ENCODE assay signal across 8 cellular contexts in the genomic region with DNA sequence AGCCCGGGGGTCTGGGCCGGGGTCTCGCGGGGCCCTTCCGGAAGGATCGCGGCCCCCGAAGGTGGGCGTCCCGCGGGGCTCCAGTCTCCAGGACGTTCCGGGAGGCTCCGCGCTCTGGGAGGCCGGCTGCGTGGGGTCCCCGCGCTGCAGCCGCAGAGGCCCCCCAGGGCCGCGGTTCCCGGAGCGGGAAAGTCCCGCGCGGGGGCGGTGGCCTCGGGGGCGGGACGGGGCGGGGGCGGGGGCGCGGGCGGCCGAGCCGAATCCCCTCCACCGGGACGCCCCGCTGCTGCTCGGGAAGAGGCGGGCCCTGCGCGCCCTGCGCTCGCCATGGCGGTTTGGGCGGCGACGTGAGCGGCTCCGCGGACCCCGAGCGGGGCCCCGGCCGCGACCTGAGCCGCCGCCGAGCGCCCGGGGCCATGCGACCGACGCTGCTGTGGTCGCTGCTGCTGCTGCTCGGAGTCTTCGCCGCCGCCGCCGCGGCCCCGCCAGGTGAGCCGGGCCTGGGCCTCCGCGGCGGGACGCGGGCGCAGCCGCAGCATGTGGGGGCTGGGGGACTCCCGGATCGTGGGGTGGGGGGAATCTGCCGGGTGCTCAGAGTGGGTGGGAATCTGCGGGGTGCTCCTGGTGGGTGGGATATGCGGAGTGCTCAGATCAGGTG. TPM values are rescaled to one million over a fixed set of nuclear protein-coding genes. Genes with fewer than 3 reads are reported as not detected.
DNase-seq lines count a peak whose midpoint lies in the region; ATAC-seq and TF ChIP-seq lines count a peak whose summit lies in the region.

A gene with protein sequence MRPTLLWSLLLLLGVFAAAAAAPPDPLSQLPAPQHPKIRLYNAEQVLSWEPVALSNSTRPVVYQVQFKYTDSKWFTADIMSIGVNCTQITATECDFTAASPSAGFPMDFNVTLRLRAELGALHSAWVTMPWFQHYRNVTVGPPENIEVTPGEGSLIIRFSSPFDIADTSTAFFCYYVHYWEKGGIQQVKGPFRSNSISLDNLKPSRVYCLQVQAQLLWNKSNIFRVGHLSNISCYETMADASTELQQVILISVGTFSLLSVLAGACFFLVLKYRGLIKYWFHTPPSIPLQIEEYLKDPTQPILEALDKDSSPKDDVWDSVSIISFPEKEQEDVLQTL (plus strand): TSS at position 286 of the 658 bp plus-strand sequence. CDS start 131 bp downstream, at position 417.

- peaks cover 0 to 2% of the 10 kb centered on the region in 2 donors for H3K27me3 Mint-ChIP-seq in CD4-positive, alpha-beta memory T cell
- peaks cover 14% of the 10 kb centered on the region for H3K27me3 Mint-ChIP-seq in activated naive CD8-positive, alpha-beta T cell treated with anti-CD3 and anti-CD28 coated beads, Interleukin-2, amount 50 U/mL, for 24 hours

- H3K4me2 ChIP-seq in PC-9 = peak within 1 kb of the TSS; percentile 85

- peak within 1 kb of the TSS; percentile 58 for H3K27ac ChIP-seq in CD4-positive, alpha-beta memory T cell (ENCODE audit: low read depth, low read length)
- peak within 1 kb of the TSS; percentile 56 for H3K27ac ChIP-seq in PC-9
- peak within 1 kb of the TSS; percentile 71 to 100 (median 94) for H3K27ac ChIP-seq in heart left ventricle

- CTCF ChIA-PET in CD4-positive, alpha-beta memory T cell (lab: Charles Lee; ENCODE audit: partially characterized antibody) = interaction anchor here (2.0 to 3.2 kb wide), 2 partner anchors 42 to 43 kb away, joined by 15 to 20 read pairs; no protein-coding TSS in a partner anchor
- CTCF ChIA-PET in PC-9 (lab: Charles Lee) = no interaction called here

- peaks cover 0 to 3% of the 10 kb centered on the region in 2 donors for H3K36me3 Mint-ChIP-seq in CD4-positive, alpha-beta memory T cell
- H3K36me3 Mint-ChIP-seq in activated naive CD8-positive, alpha-beta T cell treated with anti-CD3 and anti-CD28 coated beads, Interleukin-2, amount 50 U/mL, for 24 hours (ENCODE audit: low read depth) = peaks cover 3% of the 10 kb centered on the region

- H3K9me2 ChIP-seq in PC-9 (ENCODE audit: insufficient read depth) = no peaks in the 10 kb centered on the region

- peak within 1 kb of the TSS; percentile 93 to 98 (median 96) for H3K4me3 Mint-ChIP-seq in CD4-positive, alpha-beta memory T cell
- peak within 1 kb of the TSS; percentile 82 for H3K4me3 Mint-ChIP-seq in activated naive CD8-positive, alpha-beta T cell treated with anti-CD3 and anti-CD28 coated beads, Interleukin-2, amount 50 U/mL, for 24 hours

- no peaks in the 10 kb centered on the region for H3K9me3 Mint-ChIP-seq in CD4-positive, alpha-beta memory T cell
- H3K9me3 Mint-ChIP-seq in activated naive CD8-positive, alpha-beta T cell treated with anti-CD3 and anti-CD28 coated beads, Interleukin-2, amount 50 U/mL, for 24 hours = no peaks in the 10 kb centered on the region

- WGBS in heart left ventricle, 4 donors = 0 to 1% (median 1%) methylated on average over 27 to 89 of the region's 89 CpGs; no CpG with 5 or more reads in 1 of the 4 donors

- peaks cover 4% of the 10 kb centered on the region; the same call in 1 of the 2 replicates for H3F3A ChIP-seq in PC-9 (ENCODE audit: insufficient read depth, low read depth)

- TF ChIP-seq CTCF in PC-9 (conservative IDR thresholded peaks at IDR 0.05) (no peak), heart left ventricle (IDR thresholded peaks at IDR 0.05) (no peak)

- H3K36me3 ChIP-seq in CD4-positive, alpha-beta memory T cell (ENCODE audit: insufficient read depth, low read length) = no peaks in the 10 kb centered on the region
- H3K36me3 ChIP-seq in PC-9 (ENCODE audit: low read depth) (no peaks in the 10 kb centered on the region; the same call in 1 of the 2 replicates), heart left ventricle (peaks cover 0 to 23% (median 0%) of the 10 kb centered on the region in 9 donors)

- POLR2A ChIA-PET in CD4-positive, alpha-beta memory T cell (lab: Charles Lee; ENCODE audit: partially characterized antibody) = interaction anchor here (1.3 to 4.5 kb wide), 7 partner anchors 9 to 206 kb away, joined by 3 to 39 read pairs (median 8); a partner anchor contains a TSS
- POLR2A ChIA-PET in PC-9 (lab: Charles Lee; ENCODE audit: unreplicated experiment) = interaction anchor here (0.6 to 0.7 kb wide), 2 partner anchors 20 to 894 kb away, joined by 8 to 15 read pairs; no protein-coding TSS in a partner anchor

- peak within 1 kb of the TSS; percentile 77 for H2AFZ ChIP-seq in PC-9

- ATAC-seq in GM21737 (IDR thresholded peaks at IDR 0.05; ENCODE audit: unreplicated experiment) (peak; percentile 38), heart left ventricle (peak in 3 of 4 donors; percentile 12 to 66 (median 66))
- peak; percentile 17 for ATAC-seq in activated naive CD8-positive, alpha-beta T cell treated with anti-CD3 and anti-CD28 coated beads, Interleukin-2, amount 50 U/mL, for 24 hours

- peaks cover 44% of the 10 kb centered on the region for H3K79me2 ChIP-seq in PC-9 (ENCODE audit: low read depth)

- TF ChIP-seq POLR2A in heart left ventricle (IDR thresholded peaks at IDR 0.05) = no peak

- peaks cover 31% of the 10 kb centered on the region for H3K4me1 ChIP-seq in CD4-positive, alpha-beta memory T cell (ENCODE audit: insufficient read depth, low read length)
- H3K4me1 ChIP-seq in PC-9 (replicated peaks; ENCODE audit: insufficient read depth) (peaks cover 8% of the 10 kb centered on the region; the same call in 1 of the 2 replicates), heart left ventricle (peaks cover 0 to 74% (median 27%) of the 10 kb centered on the region in 12 donors)

- H3K9me3 ChIP-seq in CD4-positive, alpha-beta memory T cell (ENCODE audit: control insufficient read depth in 1 of 2, low read length in 2 of 2) = no peaks in the 10 kb centered on the region
- H3K9me3 ChIP-seq in PC-9 (ENCODE audit: insufficient read depth, low read depth) (no peaks in the 10 kb centered on the region), heart left ventricle (no peaks in the 10 kb centered on the region)

- peaks cover 18 to 43% (median 28%) of the 10 kb centered on the region in 4 donors for H3K4me1 Mint-ChIP-seq in CD4-positive, alpha-beta memory T cell
- peaks cover 52% of the 10 kb centered on the region for H3K4me1 Mint-ChIP-seq in activated naive CD8-positive, alpha-beta T cell treated with anti-CD3 and anti-CD28 coated beads, Interleukin-2, amount 50 U/mL, for 24 hours

- intact Hi-C loops in CD4-positive, alpha-beta memory T cell (cut with micrococcal nuclease) = loop anchor here (1.0 to 2.0 kb wide), 2 partner anchors 18 to 42 kb away; no protein-coding TSS in a partner anchor
- intact Hi-C loops in PC-9 (cut with micrococcal nuclease; ENCODE audit: unreplicated experiment) (no loop called here), heart left ventricle (cut with DNase I) (no loop called here), posterior vena cava (cut with DNase I) (no loop called here)

- peak within 1 kb of the TSS; percentile 83 to 98 (median 91) for H3K27ac Mint-ChIP-seq in CD4-positive, alpha-beta memory T cell
- H3K27ac Mint-ChIP-seq in activated naive CD8-positive, alpha-beta T cell treated with anti-CD3 and anti-CD28 coated beads, Interleukin-2, amount 50 U/mL, for 24 hours = peak within 1 kb of the TSS; percentile 75

- H3K4me3 ChIP-seq in CD4-positive, alpha-beta memory T cell (ENCODE audit: low read length in 2 of 2) = peak within 1 kb of the TSS; percentile 54 to 78
- H3K4me3 ChIP-seq in PC-9 = peak within 1 kb of the TSS; percentile 65
- H3K4me3 ChIP-seq in heart left ventricle = peak within 1 kb of the TSS; percentile 66 to 96 (median 88)

- peak in 4 of 5 donors; percentile 31 to 47 (median 40) for DNase-seq in CD4-positive, alpha-beta memory T cell
- peak in 1 of 2 experiments; percentile 9 for DNase-seq in PC-9
- DNase-seq in activated naive CD8-positive, alpha-beta T cell treated with anti-CD3 and anti-CD28 coated beads, Interleukin-2, amount 50 U/mL, for 24 hours = peak; percentile 34
- DNase-seq in heart left ventricle = peak; percentile 50 to 84 (median 59)
- peak; percentile 85 for DNase-seq in posterior vena cava (ENCODE audit: low spot score)
- no peak for DNase-seq in SW480 (ENCODE audit: low spot score)
- no peak for DNase-seq in T1000 (lab: John Stamatoyannopoulos, UW)

- peaks cover 10% of the 10 kb centered on the region; the same call in 1 of the 2 replicates for H4K20me1 ChIP-seq in PC-9 (ENCODE audit: insufficient read depth)

- BruUV-seq in PC-9 (replicated peaks; lab: Mats Ljungman, UMichigan) = no TSS peak

- H3K27me3 ChIP-seq in CD4-positive, alpha-beta memory T cell (ENCODE audit: insufficient read depth, low read length) = no peaks in the 10 kb centered on the region
- H3K27me3 ChIP-seq in PC-9 (ENCODE audit: insufficient read depth, low read depth) (no peaks in the 10 kb centered on the region), heart left ventricle (no peaks in the 10 kb centered on the region)

RNA-seq across cellular contexts. Expression of the gene that starts here (rescaled TPM):
- 10 to 100 TPM; 20.7 to 22.9 TPM for total RNA-seq in CD4-positive, alpha-beta memory T cell
- 10 to 100 TPM in 1 of 2 donors, 1 to 10 TPM in 1; 8.7 to 24.3 TPM for polyA plus RNA-seq in CD4-positive, alpha-beta memory T cell
- total RNA-seq in PC-9 (2021) (16.0 and 16.1 TPM in 2 replicates), heart left ventricle (10 to 100 TPM; 25.1 to 83.3 (median 35.7) TPM), posterior vena cava (10 to 100 TPM; 50.2 to 51.0 TPM)
- 10 to 100 TPM; 25.1 to 27.3 TPM for polyA plus RNA-seq in heart left ventricle

Comparison
In these comparisons a context has a peak if more than half of its experiments do, and no peak if none do; other contexts are left out.
1. DNase-seq: peak in CD4-positive, alpha-beta memory T cell (4 of 5), activated naive CD8-positive, alpha-beta T cell treated with anti-CD3 and anti-CD28 coated beads, Interleukin-2, amount 50 U/mL, for 24 hours (single experiment), heart left ventricle (5 of 5) and posterior vena cava (single experiment); none in SW480 (single experiment) and T1000 (single experiment).
2. Peak in every context shown above with its lines, with median percentiles within 50 percentile points of each other: H3K27ac ChIP-seq, H3K4me3 ChIP-seq and ATAC-seq.